In genomic region chr14:20662968-20663731, GRCh38 we compare ENCODE assay signal across 8 cellular contexts. TPM values are rescaled to one million over a fixed set of nuclear protein-coding genes. Genes with fewer than 3 reads are reported as not detected.
DNase-seq lines count a peak whose midpoint lies in the region; ATAC-seq and TF ChIP-seq lines count a peak whose summit lies in the region.

No MANE protein-coding gene starts in this region.

- H3K27me3 ChIP-seq in GM06990 (replicated peaks; ENCODE audit: control insufficient read depth, insufficient read depth, low read length) (no peaks in the 10 kb centered on the region), mononuclear cell (ENCODE audit: insufficient read depth, low read length) (peaks cover 6% of the 10 kb centered on the region)

- DNase-seq in GM06990 (ENCODE audit: extremely low read depth, insufficient read length) (peak; percentile 76), NCI-H2227 (lab: John Stamatoyannopoulos, UW; ENCODE audit: unreplicated experiment) (peak; percentile 59), amniotic stem cell (lab: John Stamatoyannopoulos, UW) (no peak)
- DNase-seq in activated CD4-positive, alpha-beta T cell treated with anti-CD3 and anti-CD28 coated beads, Interleukin-2, amount 50 U/mL, for 4 hours = peak; percentile 68 to 71
- DNase-seq in effector CD8-positive, alpha-beta T cell (lab: John Stamatoyannopoulos, UW) = peak; percentile 53
- peak; percentile 73 for DNase-seq in stimulated activated CD8-positive, alpha-beta memory T cell treated with anti-CD3 and anti-CD28 coated beads, Interleukin-4, amount 100 ng/mL, for 24 hours (ENCODE audit: low read depth)

- peaks cover 30% of the 10 kb centered on the region for H3K4me1 ChIP-seq in mononuclear cell (ENCODE audit: insufficient read depth, low read length)

- peak; percentile 46 for ATAC-seq in HG02623 (IDR thresholded peaks at IDR 0.05; ENCODE audit: unreplicated experiment)

- H3K36me3 ChIP-seq in GM06990 (ENCODE audit: control insufficient read depth, insufficient read depth, low read length) = no peaks in the 10 kb centered on the region; the same call in 1 of the 2 replicates

- H3K4me3 ChIP-seq in GM06990 (replicated peaks; ENCODE audit: low read depth, low read length) (peak overlapping the region; percentile 63), mononuclear cell (ENCODE audit: low read length) (peak overlapping the region; percentile 17)

- no peaks in the 10 kb centered on the region for H3K9me3 ChIP-seq in mononuclear cell (ENCODE audit: low read depth, low read length)

- TF ChIP-seq CTCF in GM06990 (IDR thresholded peaks at IDR 0.05; ENCODE audit: insufficient read depth, low read length, poor library complexity, severe bottlenecking) = peak; percentile 75

RNA-seq across cellular contexts. Expression of gene RNASE4, which starts 21.2 kb away (rescaled TPM):
- total RNA-seq in mononuclear cell = 5.7 TPM

RNA-seq across cellular contexts. Expression of gene OR6S1, which starts 21.7 kb away (rescaled TPM):
- total RNA-seq in mononuclear cell = not detected

RNA-seq across cellular contexts. Expression of gene ANG, which starts 25.4 kb away (rescaled TPM):
- 1.3 TPM for total RNA-seq in mononuclear cell
